14 cellular contexts compared by ENCODE assay signal in genomic region chr12:6444031-6444430, GRCh38. TPM values are rescaled to one million over a fixed set of nuclear protein-coding genes. Genes with fewer than 3 reads are reported as not detected.
DNase-seq lines count a peak whose midpoint lies in the region; ATAC-seq, FAIRE-seq and TF ChIP-seq lines count a peak whose summit lies in the region.
"Had no signal": no experiment of that assay in that cellular context is flagged by ENCODE, and none has a peak within 500 bp of the region (broad histone marks: within the 10 kb centered on the region; RNA-seq: fewer than 3 reads in every experiment).

No MANE protein-coding gene starts in this region.

- H3K36me3 ChIP-seq in Peyer's patch, result peaks cover 0 to 26% (median 0%) of the 10 kb centered on the region in 3 donors
- no peaks in the 10 kb centered on the region for H3K36me3 ChIP-seq in A673 (ENCODE audit: insufficient read depth, low read length, poor library complexity, severe bottlenecking)
- H3K36me3 ChIP-seq: BE2C, cardiac muscle cell had no signal

- no peaks in the 10 kb centered on the region for H3K27me3 ChIP-seq in Peyer's patch
- no peaks in the 10 kb centered on the region for H3K27me3 ChIP-seq in A673 (replicated peaks; ENCODE audit: insufficient read depth, low read depth, low read length, poor library complexity)
- H3K27me3 ChIP-seq: BE2C, cardiac muscle cell, gastroesophageal sphincter had no signal

- H3K27ac ChIP-seq in Peyer's patch (peak overlapping the region in 3 of 4 donors; percentile 10 to 92 (median 69)), A673 (ENCODE audit: low read depth, low read length, poor library complexity, severe bottlenecking) (no peak overlapping the region)
- H3K27ac ChIP-seq: cardiac muscle cell, gastroesophageal sphincter had no signal

- peaks cover 12% of the 10 kb centered on the region for H3K36me3 Mint-ChIP-seq in effector memory CD8-positive, alpha-beta T cell (ENCODE audit: insufficient read depth)

- BruUV-seq in A673 (replicated peaks; lab: Mats Ljungman, UMichigan), result no TSS peak

- POLR2A ChIA-PET in A673 (lab: Charles Lee; ENCODE audit: low non-redundant PET), result interaction anchor here (0.6 kb wide), 1 partner anchor 46 kb away, joined by 4 read pairs; no protein-coding TSS in a partner anchor

- peak overlapping the region in 1 of 4 donors; percentile 47 for H3K4me3 ChIP-seq in Peyer's patch
- no peak overlapping the region for H3K4me3 ChIP-seq in A673 (ENCODE audit: low read depth, low read length, poor library complexity, severe bottlenecking)
- H3K4me3 ChIP-seq: cardiac muscle cell, gastroesophageal sphincter had no signal

- FAIRE-seq in urothelium cell line (lab: Jason Lieb, UNC), result peak; percentile 52
- FAIRE-seq: G401.6, islet of Langerhans had no signal

- H3K4me1 ChIP-seq in Peyer's patch (peaks cover 0 to 2% (median 0%) of the 10 kb centered on the region in 4 donors), A673 (ENCODE audit: insufficient read depth, low read length, poor library complexity, severe bottlenecking) (no peaks in the 10 kb centered on the region)
- H3K4me1 ChIP-seq: BE2C had no signal

- ATAC-seq in effector memory CD8-positive, alpha-beta T cell (replicated peaks), result peak; percentile 4
- ATAC-seq in HG03521 (IDR thresholded peaks at IDR 0.05; ENCODE audit: unreplicated experiment), result no peak
- ATAC-seq: gastroesophageal sphincter had no signal

- DNase-seq in stimulated activated CD4-positive, alpha-beta T cell treated with anti-CD3 and anti-CD28 coated beads, Interleukin-15, amount 100 ng/mL, for 24 hours, result peak; percentile 47
- no peak for DNase-seq in stimulated activated CD4-positive, alpha-beta T cell treated with anti-CD3 and anti-CD28 coated beads, Interleukin-1b, Interleukin-23, amount 100 ng/mL, for 48 hours
- DNase-seq in Peyer's patch (peak in 1 of 3 donors; percentile 28), urothelium cell line (ENCODE audit: low spot score) (no peak), iPS-NIHi7 (ENCODE audit: extremely low spot score) (no peak), A673 (ENCODE audit: low spot score) (no peak)
- DNase-seq in effector memory CD8-positive, alpha-beta T cell, result no peak
- DNase-seq: BE2C, NCI-H1694 had no signal

- H3K9me3 Mint-ChIP-seq in effector memory CD8-positive, alpha-beta T cell, result no peaks in the 10 kb centered on the region

- H3K27me3 Mint-ChIP-seq in effector memory CD8-positive, alpha-beta T cell, result no peaks in the 10 kb centered on the region

- H3K27ac Mint-ChIP-seq in effector memory CD8-positive, alpha-beta T cell, result peak overlapping the region; percentile 70 to 83

- TF ChIP-seq POLR2A in Peyer's patch (IDR thresholded peaks at IDR 0.05), result no peak

- TF ChIP-seq CTCF in Peyer's patch (IDR thresholded peaks at IDR 0.05), result no peak
- TF ChIP-seq CTCF in A673 (conservative IDR thresholded peaks at IDR 0.05; ENCODE audit: low read depth, low read length), result no peak

- peaks cover 39 to 54% of the 10 kb centered on the region in 2 donors for H3K4me1 Mint-ChIP-seq in effector memory CD8-positive, alpha-beta T cell (ENCODE audit: low read depth in 2 of 2)

- peak overlapping the region; percentile 54 to 99 for H3K4me3 Mint-ChIP-seq in effector memory CD8-positive, alpha-beta T cell

- intact Hi-C loops in A673 (cut with micrococcal nuclease; ENCODE audit: unreplicated experiment), result no loop called here

- no peaks in the 10 kb centered on the region for H3K9me3 ChIP-seq in Peyer's patch
- H3K9me3 ChIP-seq in A673 (ENCODE audit: low read depth, low read length, poor library complexity, severe bottlenecking), result no peaks in the 10 kb centered on the region
- H3K9me3 ChIP-seq: BE2C, gastroesophageal sphincter had no signal

- CTCF ChIA-PET in A673 (lab: Charles Lee), result no interaction called here

RNA-seq across cellular contexts. Expression of gene CD27, which starts 0.7 kb away (rescaled TPM):
- total RNA-seq in Peyer's patch, result 10 to 100 TPM in 1 of 4 donors, 1 to 10 TPM in 3; 1.0 to 20.6 (median 2.3) TPM
- total RNA-seq in A673 (2021), result not detected in 2 replicates
- total RNA-seq: cardiac muscle cell had no signal

RNA-seq across cellular contexts. Expression of gene TAPBPL, which starts 7.8 kb away (rescaled TPM):
- total RNA-seq in Peyer's patch, result 100 to 1,000 TPM in 2 of 4 donors, 10 to 100 TPM in 2; 44.6 to 124 (median 95.5) TPM
- 6.9 and 7.4 TPM in 2 replicates for total RNA-seq in A673 (2021)

RNA-seq across cellular contexts. Expression of gene VAMP1, which starts 26.4 kb away (rescaled TPM):
- 10 to 100 TPM in 2 of 4 donors, 1 to 10 TPM in 2; 5.3 to 17.4 (median 9.3) TPM for total RNA-seq in Peyer's patch
- total RNA-seq in A673 (2021), result 10.0 and 10.9 TPM in 2 replicates

RNA-seq across cellular contexts. Expression of gene MRPL51, which starts 49.0 kb away (rescaled TPM):
- 10 to 100 TPM; 23.5 to 71.8 (median 61.6) TPM for total RNA-seq in Peyer's patch
- total RNA-seq in A673 (2021), result 378 and 401 TPM in 2 replicates

RNA-seq across cellular contexts. Expression of gene NCAPD2, which starts 49.9 kb away (rescaled TPM):
- total RNA-seq in Peyer's patch, result 10 to 100 TPM; 26.1 to 86.6 (median 32.7) TPM
- 125 and 128 TPM in 2 replicates for total RNA-seq in A673 (2021)
